In genomic region chr11:130403301-130403804, GRCh38 we compare ENCODE assay signal across 9 cellular contexts. TPM values are rescaled to one million over a fixed set of nuclear protein-coding genes. Genes with fewer than 3 reads are reported as not detected.
DNase-seq lines count a peak whose midpoint lies in the region; ATAC-seq and TF ChIP-seq lines count a peak whose summit lies in the region.
"Had no signal": no experiment of that assay in that cellular context is flagged by ENCODE, and none has a peak within 500 bp of the region (broad histone marks: within the 10 kb centered on the region; RNA-seq: fewer than 3 reads in every experiment).

No MANE protein-coding gene starts in this region.

- H3K27ac Mint-ChIP-seq in stimulated activated memory B cell treated with anti-CD40 and anti-IgM and Interleukin-4, amounts not matched to agents 10 μg/mL and 1 μg/mL and 100 μg/mL, for 72 hours: no peak overlapping the region

- peak; percentile 25 for DNase-seq in NCI-H526 treated with DMSO at 0.1 percent for 48 hours (lab: John Stamatoyannopoulos, UW)
- no peak for DNase-seq in NCI-H526 (lab: John Stamatoyannopoulos, UW)
- no peak for DNase-seq in esophagus squamous epithelium (lab: John Stamatoyannopoulos, UW)
- DNase-seq in aorta: peak; percentile 89
- DNase-seq in NCI-H1417 (lab: John Stamatoyannopoulos, UW): no peak

- TF ChIP-seq CTCF in esophagus squamous epithelium (IDR thresholded peaks at IDR 0.05): no peak

- H3K4me3 Mint-ChIP-seq in stimulated activated memory B cell treated with anti-CD40 and anti-IgM and Interleukin-4, amounts not matched to agents 10 μg/mL and 1 μg/mL and 100 μg/mL, for 72 hours: no peak overlapping the region

- H3K36me3 Mint-ChIP-seq in stimulated activated memory B cell treated with anti-CD40 and anti-IgM and Interleukin-4, amounts not matched to agents 10 μg/mL and 1 μg/mL and 100 μg/mL, for 72 hours: no peaks in the 10 kb centered on the region

- H3K9me3 Mint-ChIP-seq in stimulated activated memory B cell treated with anti-CD40 and anti-IgM and Interleukin-4, amounts not matched to agents 10 μg/mL and 1 μg/mL and 100 μg/mL, for 72 hours: no peaks in the 10 kb centered on the region

- H3K27me3 Mint-ChIP-seq in stimulated activated memory B cell treated with anti-CD40 and anti-IgM and Interleukin-4, amounts not matched to agents 10 μg/mL and 1 μg/mL and 100 μg/mL, for 72 hours: peaks cover 64% of the 10 kb centered on the region

- H3K9ac ChIP-seq in mucosa of rectum (ENCODE audit: low read depth in 1 of 2, low read length in 2 of 2): no peak overlapping the region

- H3K9me3 ChIP-seq in esophagus squamous epithelium (no peaks in the 10 kb centered on the region), mucosa of rectum (ENCODE audit: control insufficient read depth in 2 of 2, low read length in 2 of 2) (no peaks in the 10 kb centered on the region), aorta (ENCODE audit: control insufficient read depth, low read length) (no peaks in the 10 kb centered on the region)

- no peaks in the 10 kb centered on the region for H3K27me3 ChIP-seq in esophagus squamous epithelium
- H3K27me3 ChIP-seq in mucosa of rectum (ENCODE audit: control insufficient read depth in 2 of 2, insufficient read depth in 2 of 2, low read length in 2 of 2): no peaks in the 10 kb centered on the region
- no peaks in the 10 kb centered on the region for H3K27me3 ChIP-seq in aorta (ENCODE audit: control insufficient read depth in 1 of 2, insufficient read depth in 2 of 2, low read length in 1 of 2)

- H3K36me3 ChIP-seq in esophagus squamous epithelium: no peaks in the 10 kb centered on the region
- no peaks in the 10 kb centered on the region for H3K36me3 ChIP-seq in mucosa of rectum (ENCODE audit: control insufficient read depth in 2 of 2, insufficient read depth in 2 of 2, low read length in 2 of 2)
- no peaks in the 10 kb centered on the region for H3K36me3 ChIP-seq in aorta (ENCODE audit: control insufficient read depth in 1 of 2, insufficient read depth in 2 of 2, low read length in 1 of 2)

- peaks cover 0 to 37% (median 18%) of the 10 kb centered on the region in 3 donors for H3K4me1 ChIP-seq in esophagus squamous epithelium
- H3K4me1 ChIP-seq in mucosa of rectum (ENCODE audit: control insufficient read depth in 2 of 2, insufficient read depth in 2 of 2, low read length in 2 of 2): peaks cover 0 to 3% of the 10 kb centered on the region in 2 donors
- H3K4me1 ChIP-seq in aorta (ENCODE audit: control insufficient read depth in 1 of 2, insufficient read depth in 2 of 2, low read length in 2 of 2): peaks cover 0 to 4% of the 10 kb centered on the region in 2 donors

- WGBS in esophagus squamous epithelium, 2 donors: 28 to 40% methylated on average over 7 to 9 of the region's 11 CpGs
- WGBS in aorta, 2 donors: 6% methylated on average over 11 of the region's 11 CpGs

- TF ChIP-seq POLR2A in esophagus squamous epithelium (IDR thresholded peaks at IDR 0.05): no peak

- peaks cover 14% of the 10 kb centered on the region for H3K4me1 Mint-ChIP-seq in stimulated activated memory B cell treated with anti-CD40 and anti-IgM and Interleukin-4, amounts not matched to agents 10 μg/mL and 1 μg/mL and 100 μg/mL, for 72 hours

- intact Hi-C loops in esophagus squamous epithelium (cut with DNase I): no loop called here
- intact Hi-C loops in aorta (cut with DNase I): no loop called here

- H3K4me3 ChIP-seq in esophagus squamous epithelium (no peak overlapping the region), mucosa of rectum (ENCODE audit: low read length in 2 of 2) (no peak overlapping the region), aorta (ENCODE audit: low read length in 2 of 2) (no peak overlapping the region)

- H3K27ac ChIP-seq in esophagus squamous epithelium: peak overlapping the region; percentile 31 to 84 (median 68)
- H3K27ac ChIP-seq in mucosa of rectum (ENCODE audit: low read depth in 2 of 2, low read length in 2 of 2): peak overlapping the region; percentile 17 to 25
- H3K27ac ChIP-seq in aorta (ENCODE audit: low read depth in 1 of 2, low read length in 2 of 2): peak overlapping the region; percentile 15 to 96

- ATAC-seq in aorta (ENCODE audit: low FRiP score) (peak; percentile 84), HG03039 (IDR thresholded peaks at IDR 0.05; ENCODE audit: unreplicated experiment) (no peak)
- no peak for ATAC-seq in stimulated activated memory B cell treated with anti-CD40 and anti-IgM and Interleukin-4, amounts not matched to agents 10 μg/mL and 1 μg/mL and 100 μg/mL, for 72 hours

RNA-seq across cellular contexts. Expression of gene ADAMTS8, which starts 25.1 kb away (rescaled TPM):
- total RNA-seq in esophagus squamous epithelium (1 to 10 TPM in 3 of 4 donors, under 1 TPM in 1; 0.83 to 8.8 (median 1.8) TPM), aorta (10 to 100 TPM in 1 of 2 donors, 1 to 10 TPM in 1; 8.7 to 64.9 TPM)
- 1 to 10 TPM; 3.3 to 5.7 TPM for polyA plus RNA-seq in aorta
- total RNA-seq: A673 had no signal

RNA-seq across cellular contexts. Expression of gene ADAMTS15, which starts 45.1 kb away (rescaled TPM):
- total RNA-seq in esophagus squamous epithelium (1 to 10 TPM in 3 of 4 donors, under 1 TPM in 1; 0.11 to 5.7 (median 2.1) TPM), aorta (10 to 100 TPM in 1 of 2 donors, 1 to 10 TPM in 1; 8.0 to 16.0 TPM)
- 1 to 10 TPM; 1.9 to 4.6 TPM for polyA plus RNA-seq in aorta

Comparison
In these comparisons a context has a peak if more than half of its experiments do, and no peak if none do; other contexts are left out.
1. DNase-seq: peak in NCI-H526 treated with DMSO at 0.1 percent for 48 hours (single experiment) and aorta (2 of 2); none in NCI-H526 (0 of 2), esophagus squamous epithelium (single experiment) and NCI-H1417 (0 of 3).
2. Peak in every context shown above with its lines, with median percentiles within 50 percentile points of each other: H3K27ac ChIP-seq.